18 cellular contexts compared by ENCODE assay signal in the genomic region with DNA sequence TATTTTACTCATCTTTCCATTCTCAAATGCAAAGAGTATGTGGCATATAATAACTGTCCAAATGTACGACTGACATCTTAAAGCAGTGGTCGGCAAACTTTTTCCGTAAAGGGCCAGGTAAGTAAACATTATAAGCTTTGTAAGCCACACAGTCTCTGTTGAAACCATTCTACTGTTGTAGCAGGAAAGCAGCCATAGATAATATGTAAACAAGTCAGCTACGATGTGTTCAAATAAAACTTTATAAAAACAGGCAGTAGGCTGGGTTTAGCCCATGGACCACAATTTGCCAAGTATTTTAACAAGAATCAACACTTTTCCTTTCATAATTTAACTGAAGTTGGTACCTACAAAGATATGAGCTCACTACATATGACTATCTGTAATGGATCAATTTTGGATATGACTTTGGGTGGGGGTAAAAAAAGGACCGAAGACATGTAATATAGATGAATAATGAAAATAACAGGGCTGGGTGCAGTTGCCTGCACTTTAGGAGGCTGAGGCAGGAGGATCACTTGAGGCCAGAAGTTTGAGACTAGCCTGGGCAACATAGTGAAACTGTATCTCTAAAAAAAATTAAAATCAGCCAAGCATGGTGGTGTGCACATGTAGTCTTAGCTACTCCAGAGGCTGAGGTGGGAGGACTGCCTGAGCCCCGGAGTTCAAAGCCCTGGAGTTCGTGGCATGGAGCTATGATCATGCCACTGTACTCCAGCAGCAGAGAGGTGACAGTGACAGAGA. TPM values are rescaled to one million over a fixed set of nuclear protein-coding genes. Genes with fewer than 3 reads are reported as not detected.
DNase-seq lines count a peak whose midpoint lies in the region; ATAC-seq and TF ChIP-seq lines count a peak whose summit lies in the region.
"Had no signal": no experiment of that assay in that cellular context is flagged by ENCODE, and none has a peak within 500 bp of the region (broad histone marks: within the 10 kb centered on the region; RNA-seq: fewer than 3 reads in every experiment).

No MANE protein-coding gene starts in this region.

- 0 out of 2 replicates have a peak, but pooled peaks cover 8% of the 10 kb centered on the region for H3F3A ChIP-seq in GM23248 (ENCODE audit: insufficient read depth)

- ATAC-seq in activated T-cell treated with anti-CD3 and anti-CD28 coated beads, Interleukin-2, amount 50 U/mL, for 72 hours (replicated peaks in 1 of 2): no peak
- ATAC-seq in CD4-positive, alpha-beta T cell (ENCODE audit: poor library complexity): no peak
- ATAC-seq in GM21381 (IDR thresholded peaks at IDR 0.05; ENCODE audit: unreplicated experiment): no peak
- no peak for ATAC-seq in GM19452 (IDR thresholded peaks at IDR 0.05; ENCODE audit: unreplicated experiment)

- H3K27ac ChIP-seq in CD4-positive, alpha-beta T cell (ENCODE audit: low read depth, low read length): no peak overlapping the region
- H3K27ac ChIP-seq in GM23248: no peak overlapping the region
- H3K27ac ChIP-seq: SK-N-MC had no signal

- WGBS in GM23248 (ENCODE audit: low coverage in 1 of 2, low lambda C conversion rate in 2 of 2, missing lambda C conversion rate in 2 of 2), 2 experiments: 96 to 98% methylated on average over 7 of the region's 7 CpGs

- CTCF ChIA-PET in CD4-positive, alpha-beta T cell (lab: Charles Lee): no interaction called here

- POLR2A ChIA-PET in CD4-positive, alpha-beta T cell (lab: Charles Lee): no interaction called here

- no peaks in the 10 kb centered on the region for H3K9me3 ChIP-seq in CD4-positive, alpha-beta T cell (ENCODE audit: control insufficient read depth, low read length)
- H3K9me3 ChIP-seq in GM23248 (ENCODE audit: low read depth): no peaks in the 10 kb centered on the region

- H3K4me2 ChIP-seq in GM23248 (ENCODE audit: unreplicated experiment): no peak overlapping the region

- in situ Hi-C loops in GM23248 (cut with MboI): no loop called here

- H2AFZ ChIP-seq in GM23248: no peak overlapping the region

- no peaks in the 10 kb centered on the region for H3K27me3 ChIP-seq in CD4-positive, alpha-beta T cell (ENCODE audit: control insufficient read depth, insufficient read depth, low read length)
- H3K27me3 ChIP-seq in GM23248 (replicated peaks; ENCODE audit: insufficient read depth): no peaks in the 10 kb centered on the region

- H3K36me3 ChIP-seq in GM23248 (ENCODE audit: low read depth): no peaks in the 10 kb centered on the region

- no peaks in the 10 kb centered on the region for H3K9me3 Mint-ChIP-seq in activated T-cell treated with anti-CD3 and anti-CD28 coated beads, Interleukin-2, amount 50 U/mL, for 72 hours
- no peaks in the 10 kb centered on the region for H3K9me3 Mint-ChIP-seq in CD4-positive, alpha-beta T cell
- no peaks in the 10 kb centered on the region for H3K9me3 Mint-ChIP-seq in activated T-helper 1 cell treated with anti-CD3 and anti-CD28 coated beads, Interleukin-12 subunit alpha, Interleukin-12 subunit beta, Interleukin-2, Interleukin-4 antibody, amounts not matched to agents 30 ng/mL and 10 ng/mL and 1 ng/mL, durations not matched to agents 14 hours and 24 hours and 36 hours
- H3K9me3 Mint-ChIP-seq in nephron progenitor cell: peaks cover 3% of the 10 kb centered on the region
- H3K9me3 Mint-ChIP-seq: CD8-positive, alpha-beta memory T cell; IgD-negative memory B cell had no signal

- H3K36me3 Mint-ChIP-seq in activated T-cell treated with anti-CD3 and anti-CD28 coated beads, Interleukin-2, amount 50 U/mL, for 72 hours (ENCODE audit: insufficient read depth in 2 of 2): peaks cover 4 to 7% of the 10 kb centered on the region in 2 donors
- no peaks in the 10 kb centered on the region for H3K36me3 Mint-ChIP-seq in CD4-positive, alpha-beta T cell (ENCODE audit: low read depth)
- peaks cover 18% of the 10 kb centered on the region for H3K36me3 Mint-ChIP-seq in activated T-helper 1 cell treated with anti-CD3 and anti-CD28 coated beads, Interleukin-12 subunit alpha, Interleukin-12 subunit beta, Interleukin-2, Interleukin-4 antibody, amounts not matched to agents 30 ng/mL and 10 ng/mL and 1 ng/mL, durations not matched to agents 14 hours and 24 hours and 36 hours (ENCODE audit: low read depth)
- peaks cover 35% of the 10 kb centered on the region for H3K36me3 Mint-ChIP-seq in nephron progenitor cell (ENCODE audit: low read depth)

- H4K20me1 ChIP-seq in GM23248 (ENCODE audit: insufficient read depth): 0 out of 2 replicates have a peak, but pooled peaks cover 8% of the 10 kb centered on the region

- H3K4me3 ChIP-seq in GM23248: no peak overlapping the region
- H3K4me3 ChIP-seq: SK-N-MC had no signal

- no peak for DNase-seq in activated T-cell treated with anti-CD3 and anti-CD28 coated beads, Interleukin-2, amount 50 U/mL, for 72 hours
- DNase-seq in activated T-cell treated with anti-CD3 and anti-CD28 coated beads for 4 hours (no peak), nephron progenitor cell (no peak), GM23248 (no peak)
- no peak for DNase-seq in CD4-positive, alpha-beta T cell
- no peak for DNase-seq in activated T-helper 1 cell treated with anti-CD3 and anti-CD28 coated beads, Interleukin-12 subunit alpha, Interleukin-12 subunit beta, Interleukin-2, Interleukin-4 antibody, amounts not matched to agents 30 ng/mL and 10 ng/mL and 1 ng/mL, durations not matched to agents 14 hours and 24 hours and 36 hours (ENCODE audit: low spot score)
- DNase-seq: CD8-positive, alpha-beta memory T cell; HCEC 1CT; Kasumi-1; NCI-H1105 treated with DMSO at 0.1 percent for 48 hours; NCI-H1694; NCI-H2081 treated with DMSO at 0.1 percent for 48 hours; NCI-H774; SHP77 had no signal

- H3K9ac ChIP-seq in GM23248: no peak overlapping the region

- peaks cover 26% of the 10 kb centered on the region for H3K4me1 ChIP-seq in GM23248 (ENCODE audit: insufficient read depth)

- intact Hi-C loops in CD4-positive, alpha-beta T cell (cut with DNase I, micrococcal nuclease): loop anchor here (10.0 kb wide), 2 partner anchors 144 to 1474 kb away; a partner anchor contains a TSS
- intact Hi-C loops in activated T-helper 1 cell treated with anti-CD3 and anti-CD28 coated beads, Interleukin-12 subunit alpha, Interleukin-12 subunit beta, Interleukin-2, Interleukin-4 antibody, amounts not matched to agents 30 ng/mL and 10 ng/mL and 1 ng/mL, durations not matched to agents 14 hours and 24 hours and 36 hours (cut with micrococcal nuclease): no loop called here

- peak overlapping the region; percentile 14 to 35 for H3K4me3 Mint-ChIP-seq in activated T-cell treated with anti-CD3 and anti-CD28 coated beads, Interleukin-2, amount 50 U/mL, for 72 hours
- peak overlapping the region; percentile 67 for H3K4me3 Mint-ChIP-seq in CD4-positive, alpha-beta T cell
- H3K4me3 Mint-ChIP-seq in activated T-helper 1 cell treated with anti-CD3 and anti-CD28 coated beads, Interleukin-12 subunit alpha, Interleukin-12 subunit beta, Interleukin-2, Interleukin-4 antibody, amounts not matched to agents 30 ng/mL and 10 ng/mL and 1 ng/mL, durations not matched to agents 14 hours and 24 hours and 36 hours: peak overlapping the region; percentile 1
- H3K4me3 Mint-ChIP-seq in nephron progenitor cell: no peak overlapping the region

- H3K9me2 ChIP-seq in GM23248 (ENCODE audit: insufficient read depth): no peaks in the 10 kb centered on the region

- TF ChIP-seq CTCF in CD4-positive, alpha-beta T cell (IDR thresholded peaks at IDR 0.05): no peak
- TF ChIP-seq CTCF in nephron progenitor cell (IDR thresholded peaks at IDR 0.05): no peak

- peaks cover 65% of the 10 kb centered on the region for H3K4me1 Mint-ChIP-seq in activated T-cell treated with anti-CD3 and anti-CD28 coated beads, Interleukin-2, amount 50 U/mL, for 72 hours (ENCODE audit: low read depth)
- peaks cover 62% of the 10 kb centered on the region for H3K4me1 Mint-ChIP-seq in CD4-positive, alpha-beta T cell (ENCODE audit: low read depth)
- H3K4me1 Mint-ChIP-seq in activated T-helper 1 cell treated with anti-CD3 and anti-CD28 coated beads, Interleukin-12 subunit alpha, Interleukin-12 subunit beta, Interleukin-2, Interleukin-4 antibody, amounts not matched to agents 30 ng/mL and 10 ng/mL and 1 ng/mL, durations not matched to agents 14 hours and 24 hours and 36 hours (ENCODE audit: low read depth): peaks cover 72% of the 10 kb centered on the region
- H3K4me1 Mint-ChIP-seq in nephron progenitor cell: peaks cover 44% of the 10 kb centered on the region

- H3K79me2 ChIP-seq in GM23248 (ENCODE audit: insufficient read depth): peaks cover 100% of the 10 kb centered on the region

- no peaks in the 10 kb centered on the region for H3K27me3 Mint-ChIP-seq in activated T-cell treated with anti-CD3 and anti-CD28 coated beads, Interleukin-2, amount 50 U/mL, for 72 hours (ENCODE audit: low read depth)
- no peaks in the 10 kb centered on the region for H3K27me3 Mint-ChIP-seq in CD4-positive, alpha-beta T cell
- no peaks in the 10 kb centered on the region for H3K27me3 Mint-ChIP-seq in activated T-helper 1 cell treated with anti-CD3 and anti-CD28 coated beads, Interleukin-12 subunit alpha, Interleukin-12 subunit beta, Interleukin-2, Interleukin-4 antibody, amounts not matched to agents 30 ng/mL and 10 ng/mL and 1 ng/mL, durations not matched to agents 14 hours and 24 hours and 36 hours (ENCODE audit: insufficient read depth)
- H3K27me3 Mint-ChIP-seq in nephron progenitor cell (ENCODE audit: low read depth, poor library complexity): peaks cover 2% of the 10 kb centered on the region
- H3K27me3 Mint-ChIP-seq: CD8-positive, alpha-beta memory T cell; IgD-negative memory B cell had no signal

- peak overlapping the region; percentile 6 for H3K27ac Mint-ChIP-seq in activated T-cell treated with anti-CD3 and anti-CD28 coated beads, Interleukin-2, amount 50 U/mL, for 72 hours
- no peak overlapping the region for H3K27ac Mint-ChIP-seq in CD4-positive, alpha-beta T cell
- no peak overlapping the region for H3K27ac Mint-ChIP-seq in activated T-helper 1 cell treated with anti-CD3 and anti-CD28 coated beads, Interleukin-12 subunit alpha, Interleukin-12 subunit beta, Interleukin-2, Interleukin-4 antibody, amounts not matched to agents 30 ng/mL and 10 ng/mL and 1 ng/mL, durations not matched to agents 14 hours and 24 hours and 36 hours
- H3K27ac Mint-ChIP-seq in nephron progenitor cell: peak overlapping the region; percentile 19

RNA-seq across cellular contexts. Expression of a gene that starts 5.7 kb away (rescaled TPM):
- total RNA-seq in activated T-cell treated with anti-CD3 and anti-CD28 coated beads, Interleukin-2, amount 50 U/mL, for 72 hours: 10 to 100 TPM; 49.0 to 56.5 TPM
- total RNA-seq in CD4-positive, alpha-beta T cell: 10 to 100 TPM; 11.4 to 14.2 TPM
- total RNA-seq in activated T-helper 1 cell treated with anti-CD3 and anti-CD28 coated beads, Interleukin-12 subunit alpha, Interleukin-12 subunit beta, Interleukin-2, Interleukin-4 antibody, amounts not matched to agents 30 ng/mL and 10 ng/mL and 1 ng/mL, durations not matched to agents 14 hours and 24 hours and 36 hours: 94.6 and 98.9 TPM in 2 replicates
- 68.3 and 69.5 TPM in 2 replicates for total RNA-seq in GM23248 (2014; rRNA removed; shearing (Covaris generic))
- 95.4 and 116 TPM in 2 replicates for polyA plus RNA-seq in GM23248 (2016; fragmentation: Nextera tagmentation; extraction: Ambion mirVana)

Comparison
In these comparisons a context has a peak if more than half of its experiments do, and no peak if none do; other contexts are left out.
1. H3K27ac Mint-ChIP-seq: peak in activated T-cell treated with anti-CD3 and anti-CD28 coated beads, Interleukin-2, amount 50 U/mL, for 72 hours (single experiment) and nephron progenitor cell (single experiment); none in CD4-positive, alpha-beta T cell (single experiment) and activated T-helper 1 cell treated with anti-CD3 and anti-CD28 coated beads, Interleukin-12 subunit alpha, Interleukin-12 subunit beta, Interleukin-2, Interleukin-4 antibody, amounts not matched to agents 30 ng/mL and 10 ng/mL and 1 ng/mL, durations not matched to agents 14 hours and 24 hours and 36 hours (single experiment).